ENCODE assay signal across 17 cellular contexts in genomic region chr10:74934100-74934812, GRCh38.
DNase-seq lines count a peak whose midpoint lies in the region; ATAC-seq, FAIRE-seq and TF ChIP-seq lines count a peak whose summit lies in the region.
"Had no signal": no experiment of that assay in that cellular context is flagged by ENCODE, and none has a peak within 500 bp of the region (broad histone marks: within the 10 kb centered on the region; RNA-seq: fewer than 3 reads in every experiment).

No MANE protein-coding gene starts in this region.

- DNase-seq in GM12891 (ENCODE audit: insufficient read length, low spot score) (no peak), KBM-7 (peak; percentile 27), mesenchymal stem cell (no peak), AML-193 (lab: John Stamatoyannopoulos, UW) (no peak)
- DNase-seq: CD4-positive, CD25-positive, alpha-beta regulatory T cell; DMS79; GDM1; NCI-H1105 treated with DMSO at 0.1 percent for 48 hours; NCI-H187; NCI-H69; Peyer's patch; Right ventricle myocardium superior had no signal

- H3K14ac ChIP-seq in mesenchymal stem cell (ENCODE audit: low read length in 2 of 2) = no peak overlapping the region

- H3K4me3 ChIP-seq in mesenchymal stem cell (ENCODE audit: insufficient read depth in 1 of 2, low read depth in 1 of 2, low read length in 2 of 2) = no peak overlapping the region
- H3K4me3 ChIP-seq: Peyer's patch had no signal

- no peak overlapping the region for H2BK15ac ChIP-seq in mesenchymal stem cell (ENCODE audit: low read depth, poor library complexity, severe bottlenecking)

- no peaks in the 10 kb centered on the region for H3K36me3 Mint-ChIP-seq in activated T-helper 17 cell treated with anti-CD3 and anti-CD28 coated beads, Interleukin-2, amount 50 U/mL, for 72 hours (ENCODE audit: low read depth)

- H3K4ac ChIP-seq in mesenchymal stem cell (ENCODE audit: low read depth in 1 of 2, low read length in 2 of 2) = no peak overlapping the region

- no peaks in the 10 kb centered on the region for H3K27me3 ChIP-seq in mesenchymal stem cell (ENCODE audit: control insufficient read depth in 1 of 2, insufficient read depth in 1 of 2, low read length in 2 of 2)
- H3K27me3 ChIP-seq: Peyer's patch had no signal

- peaks cover 15% of the 10 kb centered on the region for H3K4me1 Mint-ChIP-seq in activated T-helper 17 cell treated with anti-CD3 and anti-CD28 coated beads, Interleukin-2, amount 50 U/mL, for 72 hours

- no peaks in the 10 kb centered on the region for H3K36me3 ChIP-seq in mesenchymal stem cell (ENCODE audit: control insufficient read depth in 1 of 2, insufficient read depth in 2 of 2, low read depth in 1 of 2, low read length in 2 of 2)
- H3K36me3 ChIP-seq: Peyer's patch had no signal

- peak overlapping the region; percentile 65 for H2AK5ac ChIP-seq in mesenchymal stem cell (ENCODE audit: low read length, severe bottlenecking)

- H4K8ac ChIP-seq in mesenchymal stem cell (ENCODE audit: low read length) = no peak overlapping the region

- no peak overlapping the region for H2BK120ac ChIP-seq in mesenchymal stem cell (ENCODE audit: low read depth, low read length)

- no peak overlapping the region for H3K9ac ChIP-seq in mesenchymal stem cell (ENCODE audit: low read length)

- H3K79me1 ChIP-seq in mesenchymal stem cell (replicated peaks; ENCODE audit: low read length, poor library complexity, severe bottlenecking) = peaks cover 24% of the 10 kb centered on the region

- H3K27ac Mint-ChIP-seq in activated T-helper 17 cell treated with anti-CD3 and anti-CD28 coated beads, Interleukin-2, amount 50 U/mL, for 72 hours = peak overlapping the region; percentile 2

- H3K4me2 ChIP-seq in mesenchymal stem cell (ENCODE audit: low read length, poor library complexity, severe bottlenecking) = no peak overlapping the region

- H3K23ac ChIP-seq in mesenchymal stem cell (ENCODE audit: low read length in 2 of 2) = no peak overlapping the region

- TF ChIP-seq POLR2A in GM12891 (IDR thresholded peaks at IDR 0.05; ENCODE audit: low read depth, low read length) = no peak

- no peak for ATAC-seq in activated T-helper 17 cell treated with anti-CD3 and anti-CD28 coated beads, Interleukin-2, amount 50 U/mL, for 72 hours (replicated peaks)
- ATAC-seq in HG02852 (IDR thresholded peaks at IDR 0.05; ENCODE audit: unreplicated experiment) (no peak), esophagus mucosa (no peak), HG02610 (IDR thresholded peaks at IDR 0.05; ENCODE audit: unreplicated experiment) (no peak)

- no peak overlapping the region for H3K27ac ChIP-seq in mesenchymal stem cell (ENCODE audit: low read length, poor library complexity, severe bottlenecking)
- H3K27ac ChIP-seq: Peyer's patch had no signal

- no peak overlapping the region for H4K91ac ChIP-seq in mesenchymal stem cell (ENCODE audit: low read length)

- no peak overlapping the region for H2BK5ac ChIP-seq in mesenchymal stem cell (ENCODE audit: low read depth, low read length, poor library complexity, severe bottlenecking)

- H2AFZ ChIP-seq in mesenchymal stem cell (ENCODE audit: low read depth, low read length) = no peak overlapping the region

- H3K9me3 Mint-ChIP-seq in activated T-helper 17 cell treated with anti-CD3 and anti-CD28 coated beads, Interleukin-2, amount 50 U/mL, for 72 hours = no peaks in the 10 kb centered on the region

- peak; percentile 47 for FAIRE-seq in GM12891 (lab: Jason Lieb, UNC)
- FAIRE-seq: HTR-8/SVneo had no signal

- in situ Hi-C loops in KBM-7 (cut with MboI; ENCODE audit: low pct_unique_long_range_greater_than_20kb, low sequenced_read_pairs) = no loop called here

- H3K18ac ChIP-seq in mesenchymal stem cell (ENCODE audit: low read depth in 1 of 2, low read length in 2 of 2) = peak overlapping the region in 1 of 2 experiments; percentile 52

- peak overlapping the region in 1 of 2 experiments; percentile 31 for H2BK12ac ChIP-seq in mesenchymal stem cell (ENCODE audit: low read length in 2 of 2)

- WGBS in mesenchymal stem cell = 84% methylated on average over 8 of the region's 12 CpGs

- H3K4me1 ChIP-seq in mesenchymal stem cell (ENCODE audit: control insufficient read depth, insufficient read depth, low read depth, low read length) = peaks cover 2% of the 10 kb centered on the region

- H3K9me3 ChIP-seq in mesenchymal stem cell (ENCODE audit: control insufficient read depth, low read length) = no peaks in the 10 kb centered on the region
- H3K9me3 ChIP-seq: Peyer's patch had no signal

- no peaks in the 10 kb centered on the region for H3K27me3 Mint-ChIP-seq in activated T-helper 17 cell treated with anti-CD3 and anti-CD28 coated beads, Interleukin-2, amount 50 U/mL, for 72 hours
- H3K27me3 Mint-ChIP-seq: CD4-positive, CD25-positive, alpha-beta regulatory T cell had no signal

- no peak overlapping the region for H3K4me3 Mint-ChIP-seq in activated T-helper 17 cell treated with anti-CD3 and anti-CD28 coated beads, Interleukin-2, amount 50 U/mL, for 72 hours
- H3K4me3 Mint-ChIP-seq: CD4-positive, CD25-positive, alpha-beta regulatory T cell had no signal

TF ChIP-seq in GM12891, 5 proteins besides CTCF, POLR2A, EP300 and RAD21:
- TF ChIP-seq PAX5 (IDR thresholded peaks at IDR 0.05; ENCODE audit: insufficient read depth, low read length, severe bottlenecking) (no peak), SPI1 (IDR thresholded peaks at IDR 0.05; ENCODE audit: low read depth, low read length) (peak; percentile 72)
